Comparison of ENCODE assay signal across 8 cellular contexts in genomic region chr18:36187138-36187825, GRCh38. TPM values are rescaled to one million over a fixed set of nuclear protein-coding genes. Genes with fewer than 3 reads are reported as not detected.
DNase-seq lines count a peak whose midpoint lies in the region; ATAC-seq and TF ChIP-seq lines count a peak whose summit lies in the region.

A gene with protein sequence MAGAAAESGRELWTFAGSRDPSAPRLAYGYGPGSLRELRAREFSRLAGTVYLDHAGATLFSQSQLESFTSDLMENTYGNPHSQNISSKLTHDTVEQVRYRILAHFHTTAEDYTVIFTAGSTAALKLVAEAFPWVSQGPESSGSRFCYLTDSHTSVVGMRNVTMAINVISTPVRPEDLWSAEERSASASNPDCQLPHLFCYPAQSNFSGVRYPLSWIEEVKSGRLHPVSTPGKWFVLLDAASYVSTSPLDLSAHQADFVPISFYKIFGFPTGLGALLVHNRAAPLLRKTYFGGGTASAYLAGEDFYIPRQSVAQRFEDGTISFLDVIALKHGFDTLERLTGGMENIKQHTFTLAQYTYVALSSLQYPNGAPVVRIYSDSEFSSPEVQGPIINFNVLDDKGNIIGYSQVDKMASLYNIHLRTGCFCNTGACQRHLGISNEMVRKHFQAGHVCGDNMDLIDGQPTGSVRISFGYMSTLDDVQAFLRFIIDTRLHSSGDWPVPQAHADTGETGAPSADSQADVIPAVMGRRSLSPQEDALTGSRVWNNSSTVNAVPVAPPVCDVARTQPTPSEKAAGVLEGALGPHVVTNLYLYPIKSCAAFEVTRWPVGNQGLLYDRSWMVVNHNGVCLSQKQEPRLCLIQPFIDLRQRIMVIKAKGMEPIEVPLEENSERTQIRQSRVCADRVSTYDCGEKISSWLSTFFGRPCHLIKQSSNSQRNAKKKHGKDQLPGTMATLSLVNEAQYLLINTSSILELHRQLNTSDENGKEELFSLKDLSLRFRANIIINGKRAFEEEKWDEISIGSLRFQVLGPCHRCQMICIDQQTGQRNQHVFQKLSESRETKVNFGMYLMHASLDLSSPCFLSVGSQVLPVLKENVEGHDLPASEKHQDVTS (plus strand): TSS chr18:36187497. CDS start chr18:36187540, 43 bp downstream.

- no peaks in the 10 kb centered on the region for H3K27me3 Mint-ChIP-seq in Calu3 (ENCODE audit: unreplicated experiment)

- H3K4me3 Mint-ChIP-seq in Calu3 (ENCODE audit: low read depth, unreplicated experiment) = peak within 1 kb of the TSS; percentile 91

- TF ChIP-seq CTCF in Calu3 (IDR thresholded peaks at IDR 0.05; ENCODE audit: unreplicated experiment) (no peak), VCaP (conservative IDR thresholded peaks at IDR 0.05) (no peak), left lung (IDR thresholded peaks at IDR 0.05) (no peak)

- CTCF ChIA-PET in Calu3 (lab: Charles Lee) = interaction anchor here (0.7 kb wide), 1 partner anchor 9 kb away, joined by 3 read pairs; no protein-coding TSS in a partner anchor

- H3K4me3 ChIP-seq in HUES48 (ENCODE audit: low read depth, low read length) (peak within 1 kb of the TSS; percentile 85), left lung (peak within 1 kb of the TSS; percentile 74 to 78)

- H3K4me1 ChIP-seq in HUES48 (ENCODE audit: control insufficient read depth, insufficient read depth, low read length) (peaks cover 17% of the 10 kb centered on the region), left lung (peaks cover 0 to 16% of the 10 kb centered on the region in 2 donors)

- H3K36me3 ChIP-seq in HUES48 (ENCODE audit: control insufficient read depth, insufficient read depth, low read length) (no peaks in the 10 kb centered on the region), left lung (no peaks in the 10 kb centered on the region)

- peaks cover 35% of the 10 kb centered on the region for H3K4me1 Mint-ChIP-seq in Calu3 (ENCODE audit: low read depth, unreplicated experiment)

- peak within 1 kb of the TSS; percentile 84 for H3K9ac ChIP-seq in HUES48 (ENCODE audit: low read depth, low read length)

- no peaks in the 10 kb centered on the region for H3K9me3 Mint-ChIP-seq in Calu3 (ENCODE audit: low read depth, unreplicated experiment)

- peak; percentile 75 for ATAC-seq in GM21515 (IDR thresholded peaks at IDR 0.05; ENCODE audit: unreplicated experiment)
- ATAC-seq in left lung = peak; percentile 99

- peaks cover 46% of the 10 kb centered on the region for H3K36me3 Mint-ChIP-seq in Calu3 (ENCODE audit: insufficient read depth, unreplicated experiment)

- H3K27me3 ChIP-seq in HUES48 (ENCODE audit: control insufficient read depth, insufficient read depth, low read length) (peaks cover 51% of the 10 kb centered on the region), left lung (peaks cover 0 to 38% of the 10 kb centered on the region in 2 donors)

- H3K27ac ChIP-seq in HUES48 (ENCODE audit: low read depth, low read length) (no peak within 1 kb of the TSS), VCaP (peak within 1 kb of the TSS; percentile 67; the same call in 1 of the 2 replicates), left lung (peak within 1 kb of the TSS; percentile 10 to 63)

- DNase-seq in Calu3 = peak; percentile 95
- peak; percentile 40 for DNase-seq in dedifferentiated amniotic fluid mesenchymal stem cell (ENCODE audit: extremely low spot score)
- DNase-seq in left lung = peak; percentile 86 to 98
- DNase-seq in stimulated activated CD8-positive, alpha-beta memory T cell treated with anti-CD3 and anti-CD28 coated beads, Interleukin-12 subunit alpha, Interleukin-12 subunit beta, amount 100 ng/mL, for 24 hours (ENCODE audit: extremely low read depth) = peak; percentile 15
- DNase-seq in NAMALWA (ENCODE audit: low spot score) = no peak

- peak within 1 kb of the TSS; percentile 58 for H3K27ac Mint-ChIP-seq in Calu3 (ENCODE audit: unreplicated experiment)

- BruUV-seq in Calu3 (replicated peaks; lab: Mats Ljungman, UMichigan) = no TSS peak

- H3K9me3 ChIP-seq in HUES48 (ENCODE audit: control insufficient read depth, insufficient read depth, low read length) (no peaks in the 10 kb centered on the region), left lung (no peaks in the 10 kb centered on the region)

- intact Hi-C loops in Calu3 (cut with micrococcal nuclease; ENCODE audit: unreplicated experiment) = no loop called here
- intact Hi-C loops in left lung (cut with DNase I) = no loop called here

RNA-seq across cellular contexts. Expression of the gene that starts here (rescaled TPM):
- 24.5 and 25.7 TPM in 2 replicates for total RNA-seq in Calu3 (2022)
- 1 to 10 TPM; 5.1 to 5.5 TPM for total RNA-seq in left lung
